In the genomic region with DNA sequence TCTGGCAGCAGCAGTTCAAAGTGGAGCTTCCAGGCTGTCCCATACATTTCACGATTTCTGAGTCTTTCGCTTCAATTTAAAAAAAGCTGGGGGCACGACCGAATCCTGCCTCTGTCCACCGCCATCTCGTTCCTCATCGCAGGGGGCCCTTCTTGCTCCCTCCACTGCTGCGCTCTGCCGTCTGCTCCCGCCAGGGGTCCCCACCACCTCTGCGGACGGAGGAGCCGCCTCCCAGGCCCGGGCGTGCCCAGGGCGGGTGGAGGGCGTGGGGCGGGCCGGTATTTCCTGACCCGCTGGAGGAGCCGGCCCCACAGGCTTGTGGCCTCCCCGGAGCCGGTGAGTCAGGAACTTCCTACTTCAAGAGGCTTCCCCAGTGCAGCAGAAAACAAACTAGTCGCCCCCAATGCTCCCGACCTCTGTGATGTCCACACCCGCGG, we compare ENCODE assay signal across 8 cellular contexts. TPM values are rescaled to one million over a fixed set of nuclear protein-coding genes. Genes with fewer than 3 reads are reported as not detected.
DNase-seq lines count a peak whose midpoint lies in the region; ATAC-seq and TF ChIP-seq lines count a peak whose summit lies in the region.

No MANE protein-coding gene starts in this region.

- peak; percentile 94 for DNase-seq in BE2C
- no peak for DNase-seq in Jurkat, Clone E6-1 (ENCODE audit: low read depth, low spot score)
- peak; percentile 90 to 92 for DNase-seq in SJCRH30
- peak; percentile 88 for DNase-seq in activated gamma-delta T cell treated with anti-CD3 and anti-CD28 coated beads, Interleukin-2, amount 50 U/mL, for 16 hours (ENCODE audit: low read depth)
- DNase-seq in foreskin melanocyte: peak; percentile 81

- H3K27me3 ChIP-seq in BE2C (no peaks in the 10 kb centered on the region), SJCRH30 (no peaks in the 10 kb centered on the region), neutrophil (no peaks in the 10 kb centered on the region), stomach smooth muscle (ENCODE audit: control insufficient read depth in 1 of 2, insufficient read depth in 2 of 2, low read length in 2 of 2) (no peaks in the 10 kb centered on the region)

- H3K4me1 ChIP-seq in BE2C (peaks cover 16% of the 10 kb centered on the region), SJCRH30 (peaks cover 9% of the 10 kb centered on the region), neutrophil (ENCODE audit: control insufficient read depth in 1 of 2, insufficient read depth in 1 of 2, low read depth in 1 of 2, low read length in 1 of 2) (peaks cover 66 to 73% of the 10 kb centered on the region in 2 experiments), stomach smooth muscle (ENCODE audit: control insufficient read depth, insufficient read depth, low read length) (peaks cover 54% of the 10 kb centered on the region)

- H3K27ac ChIP-seq in SJCRH30 (peak overlapping the region; percentile 24), neutrophil (peak overlapping the region; percentile 99), stomach smooth muscle (ENCODE audit: low read length) (peak overlapping the region; percentile 62)

- no peaks in the 10 kb centered on the region for H3K9me3 ChIP-seq in BE2C
- no peaks in the 10 kb centered on the region for H3K9me3 ChIP-seq in SJCRH30 (replicated peaks)
- H3K9me3 ChIP-seq in neutrophil: no peaks in the 10 kb centered on the region
- H3K9me3 ChIP-seq in stomach smooth muscle (ENCODE audit: control insufficient read depth in 2 of 2, low read length in 2 of 2): no peaks in the 10 kb centered on the region

- TF ChIP-seq CTCF in BE2C (IDR thresholded peaks at IDR 0.05; ENCODE audit: low read depth, low read length) (peak; percentile 91), neutrophil (IDR thresholded peaks at IDR 0.05) (peak; percentile 98)

- H3K4me3 ChIP-seq in BE2C (ENCODE audit: low read depth, low read length) (peak overlapping the region; percentile 43), SJCRH30 (peak overlapping the region; percentile 48), neutrophil (ENCODE audit: low read depth in 1 of 2, low read length in 1 of 2) (peak overlapping the region; percentile 62 to 70), stomach smooth muscle (ENCODE audit: low read length in 2 of 2) (peak overlapping the region; percentile 36 to 70)
- peak overlapping the region; percentile 84 for H3K4me3 ChIP-seq in Jurkat, Clone E6-1 (ENCODE audit: low read length)

- peak overlapping the region; percentile 11 to 51 for H3K9ac ChIP-seq in stomach smooth muscle (ENCODE audit: low read length in 2 of 2)

- peak; percentile 35 for ATAC-seq in GM19324 (IDR thresholded peaks at IDR 0.05; ENCODE audit: low FRiP score, unreplicated experiment)

- peaks cover 8% of the 10 kb centered on the region; the same call in 1 of the 2 replicates for H3K36me3 ChIP-seq in BE2C
- H3K36me3 ChIP-seq in SJCRH30: no peaks in the 10 kb centered on the region; the same call in 1 of the 2 replicates
- no peaks in the 10 kb centered on the region for H3K36me3 ChIP-seq in neutrophil
- H3K36me3 ChIP-seq in stomach smooth muscle (ENCODE audit: control insufficient read depth in 2 of 2, insufficient read depth in 2 of 2, low read length in 2 of 2): peaks cover 24 to 29% of the 10 kb centered on the region in 2 donors

RNA-seq across cellular contexts. Expression of a gene that starts 50.4 kb away (rescaled TPM):
- polyA plus RNA-seq in BE2C (2012; ENCODE audit: insufficient read depth, insufficient read length, low read depth): 95.4 TPM
- polyA plus RNA-seq in Jurkat, Clone E6-1 (2012; ENCODE audit: insufficient read depth, insufficient read length): 46.8 TPM
- total RNA-seq in SJCRH30 (2014; rRNA removed; shearing (Covaris generic)): 15.1 and 17.0 TPM in 2 replicates

RNA-seq across cellular contexts. Expression of a gene that starts 50.6 kb away (rescaled TPM):
- 202 TPM for polyA plus RNA-seq in BE2C (2012; ENCODE audit: insufficient read depth, insufficient read length, low read depth)
- 225 TPM for polyA plus RNA-seq in Jurkat, Clone E6-1 (2012; ENCODE audit: insufficient read depth, insufficient read length)
- 74.1 and 76.0 TPM in 2 replicates for total RNA-seq in SJCRH30 (2014; rRNA removed; shearing (Covaris generic))

Comparison
In these comparisons a context has a peak if more than half of its experiments do, and no peak if none do; other contexts are left out.
1. H3K27ac ChIP-seq: peak in every context shown above with its lines; median percentile 99 in neutrophil; 62 in stomach smooth muscle; 24 in SJCRH30.